In the genomic region with DNA sequence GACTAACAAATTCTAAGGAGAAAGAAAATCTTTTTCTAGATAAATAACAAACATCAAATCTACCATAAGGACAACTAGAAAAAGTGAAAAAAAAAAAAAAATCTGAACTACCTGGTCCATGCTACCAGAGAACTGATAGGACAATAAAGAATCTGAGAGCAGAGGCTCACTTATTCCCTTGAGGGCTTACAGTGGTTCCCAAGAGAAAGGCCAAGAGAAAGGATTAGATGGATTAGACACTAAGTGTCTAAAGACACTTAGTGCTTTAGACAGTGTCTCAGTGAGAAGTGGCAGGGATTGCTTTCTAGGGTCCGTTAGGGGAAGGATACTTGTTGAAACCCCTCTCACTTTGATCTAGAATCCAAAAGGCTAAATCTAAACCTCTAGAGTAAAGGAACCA, we compare ENCODE assay signal across 17 cellular contexts.
"Had no signal": no experiment of that assay in that cellular context is flagged by ENCODE, and none has a peak within 500 bp of the region (broad histone marks: within the 10 kb centered on the region; RNA-seq: fewer than 3 reads in every experiment).

No MANE protein-coding gene starts in this region.

- H3K9me3 Mint-ChIP-seq: activated CD4-positive, alpha-beta T cell treated with anti-CD3 and anti-CD28 coated beads, Interleukin-2, amount 10 ng/mL, durations not matched to agents 24 days and 14 days had no signal

- H3K27me3 Mint-ChIP-seq: activated CD4-positive, alpha-beta T cell treated with anti-CD3 and anti-CD28 coated beads, Interleukin-2, amount 10 ng/mL, durations not matched to agents 24 days and 14 days had no signal

- H3K4me3 Mint-ChIP-seq: activated CD4-positive, alpha-beta T cell treated with anti-CD3 and anti-CD28 coated beads, Interleukin-2, amount 10 ng/mL, durations not matched to agents 24 days and 14 days; activated CD8-positive, alpha-beta T cell treated with anti-CD3 and anti-CD28 coated beads, Interleukin-2, amount 10 ng/mL, durations not matched to agents 7 days and 5 days had no signal

- DNase-seq: activated CD4-positive, alpha-beta T cell treated with anti-CD3 and anti-CD28 coated beads, Interleukin-2, amount 10 ng/mL, durations not matched to agents 24 days and 14 days; activated CD8-positive, alpha-beta T cell treated with anti-CD3 and anti-CD28 coated beads, Interleukin-2, amount 10 ng/mL, durations not matched to agents 7 days and 5 days; activated gamma-delta T cell treated with Interleukin-2 at 50 U/mL for 16 hours; amniotic stem cell; hippocampal formation; islet precursor cell; left colon; lower lobe of right lung; stimulated activated CD4-positive, alpha-beta T cell treated with anti-CD3 and anti-CD28 coated beads, Interleukin-12 subunit alpha, Interleukin-12 subunit beta, amount 100 ng/mL, for 4 hours; stimulated activated CD4-positive, alpha-beta T cell treated with anti-CD3 and anti-CD28 coated beads, Interleukin-1b, Interleukin-23, amount 100 ng/mL, for 48 hours; stimulated activated CD8-positive, alpha-beta memory T cell treated with anti-CD3 and anti-CD28 coated beads, Interleukin-4, amount 100 ng/mL, for 48 hours; stimulated activated naive CD4-positive, alpha-beta T cell treated with Interleukin-2 at 50 U/mL for 16 hours; T1000; thyroid gland had no signal

- H3K27ac Mint-ChIP-seq: activated CD4-positive, alpha-beta T cell treated with anti-CD3 and anti-CD28 coated beads, Interleukin-2, amount 10 ng/mL, durations not matched to agents 24 days and 14 days; activated CD8-positive, alpha-beta T cell treated with anti-CD3 and anti-CD28 coated beads, Interleukin-2, amount 10 ng/mL, durations not matched to agents 7 days and 5 days had no signal

- H3K27me3 ChIP-seq: right atrium auricular region, thyroid gland had no signal

- H3K9me3 ChIP-seq: lower lobe of right lung, prostate gland, right atrium auricular region, thyroid gland had no signal

- H3K4me3 ChIP-seq: lower lobe of right lung, prostate gland, right atrium auricular region, thyroid gland had no signal

- ATAC-seq: activated CD8-positive, alpha-beta T cell treated with anti-CD3 and anti-CD28 coated beads, Interleukin-2, amount 10 ng/mL, durations not matched to agents 7 days and 5 days; activated naive CD4-positive, alpha-beta T cell treated with anti-CD3 and anti-CD28 coated beads, Interleukin-2, amount 50 U/mL, for 72 hours; left colon; lower lobe of right lung had no signal

- H3K36me3 ChIP-seq: prostate gland, right atrium auricular region, thyroid gland had no signal

- H3K4me1 ChIP-seq: lower lobe of right lung, prostate gland, right atrium auricular region, thyroid gland had no signal

- H3K27ac ChIP-seq: lower lobe of right lung, prostate gland, right atrium auricular region, thyroid gland had no signal
